In the genomic region with DNA sequence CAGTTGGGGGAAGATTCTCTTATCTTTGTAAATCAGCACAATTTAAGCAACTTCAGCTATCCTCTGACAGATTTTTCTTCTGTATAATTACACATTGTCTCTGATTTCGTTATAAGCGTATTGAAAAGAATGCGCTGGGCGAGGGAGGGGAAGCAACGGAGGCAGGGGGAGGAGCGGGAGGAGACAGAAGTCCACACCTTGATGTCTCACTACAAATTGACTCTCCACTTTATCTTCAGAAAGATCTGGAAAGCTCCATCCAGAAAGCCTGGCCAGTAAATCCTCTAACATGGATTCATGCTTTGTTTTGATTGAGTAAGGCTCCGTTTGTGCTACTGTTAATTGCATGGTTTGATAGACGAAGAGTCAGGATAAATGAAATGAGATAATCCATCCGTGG, we compare ENCODE assay signal across 20 cellular contexts.
DNase-seq lines count a peak whose midpoint lies in the region; ATAC-seq, FAIRE-seq and TF ChIP-seq lines count a peak whose summit lies in the region.
"Had no signal": no experiment of that assay in that cellular context is flagged by ENCODE, and none has a peak within 500 bp of the region (broad histone marks: within the 10 kb centered on the region; RNA-seq: fewer than 3 reads in every experiment).

No MANE protein-coding gene starts in this region.

- peak overlapping the region; percentile 12 for H3K4me2 ChIP-seq in GM23338
- peak overlapping the region; percentile 10 to 43; a peak in 3 of 4 replicates for H3K4me2 ChIP-seq in H1 (ENCODE audit: insufficient read depth in 1 of 2, low read depth in 2 of 2, low read length in 2 of 2)
- H3K4me2 ChIP-seq: A549; BLaER1 treated with 17β-estradiol and CSF1 and Interleukin-3, amounts not matched to agents 10 nM and 100 nM; PC-9 had no signal

- no peak overlapping the region for H4K91ac ChIP-seq in H1 (replicated peaks; ENCODE audit: insufficient read length, low read length)

- ATAC-seq in GM23338 (no peak), GM18858 (IDR thresholded peaks at IDR 0.05; ENCODE audit: unreplicated experiment) (no peak)
- no peak for ATAC-seq in activated T-cell treated with anti-CD3 and anti-CD28 coated beads, Interleukin-2, amount 50 U/mL, for 72 hours (replicated peaks in 1 of 2)
- ATAC-seq: A549, K562 had no signal

- peaks cover 47% of the 10 kb centered on the region for H3K36me3 Mint-ChIP-seq in GM23338 (ENCODE audit: low read depth)
- peaks cover 8% of the 10 kb centered on the region for H3K36me3 Mint-ChIP-seq in mesothelial cell of epicardium
- peaks cover 6 to 7% of the 10 kb centered on the region in 2 donors for H3K36me3 Mint-ChIP-seq in activated T-cell treated with anti-CD3 and anti-CD28 coated beads, Interleukin-2, amount 50 U/mL, for 72 hours (ENCODE audit: insufficient read depth in 2 of 2)
- no peaks in the 10 kb centered on the region for H3K36me3 Mint-ChIP-seq in Calu3 (ENCODE audit: insufficient read depth, unreplicated experiment)

- H3K4me1 Mint-ChIP-seq in GM23338 (peaks cover 17% of the 10 kb centered on the region), mesothelial cell of epicardium (peaks cover 15% of the 10 kb centered on the region), Calu3 (ENCODE audit: low read depth, unreplicated experiment) (no peaks in the 10 kb centered on the region)
- no peaks in the 10 kb centered on the region for H3K4me1 Mint-ChIP-seq in activated T-cell treated with anti-CD3 and anti-CD28 coated beads, Interleukin-2, amount 50 U/mL, for 72 hours (ENCODE audit: low read depth)

- H3K27me3 ChIP-seq in GM23338 (ENCODE audit: insufficient read depth) (peaks cover 16% of the 10 kb centered on the region; the same call in 1 of the 2 replicates), H1 (replicated peaks in 1 of 4; ENCODE audit: control insufficient read depth in 3 of 4, extremely low read depth in 1 of 4, insufficient read depth in 3 of 4, low read length in 3 of 4) (peaks cover 0 to 2% (median 0%) of the 10 kb centered on the region in 4 experiments; a peak in 2 of 7 replicates)
- H3K27me3 ChIP-seq: BLaER1 treated with 17β-estradiol and CSF1 and Interleukin-3, amounts not matched to agents 10 nM and 100 nM had no signal

- no peaks in the 10 kb centered on the region for H3F3A ChIP-seq in GM23338 (replicated peaks; ENCODE audit: low read depth)

- H3K27me3 Mint-ChIP-seq in GM23338 (ENCODE audit: insufficient read depth, low read depth, poor library complexity) (peaks cover 19% of the 10 kb centered on the region), mesothelial cell of epicardium (ENCODE audit: low read depth) (no peaks in the 10 kb centered on the region), Calu3 (ENCODE audit: unreplicated experiment) (peaks cover 26% of the 10 kb centered on the region)
- H3K27me3 Mint-ChIP-seq in activated T-cell treated with anti-CD3 and anti-CD28 coated beads, Interleukin-2, amount 50 U/mL, for 72 hours (ENCODE audit: low read depth) = no peaks in the 10 kb centered on the region

- no peak overlapping the region for H3K23ac ChIP-seq in H1 (ENCODE audit: insufficient read length)

- H4K5ac ChIP-seq in H1 (ENCODE audit: insufficient read length, low read depth, low read length) = no peak overlapping the region

- TF ChIP-seq RAD21 in H1 (IDR thresholded peaks at IDR 0.05 in 1 of 2, conservative IDR thresholded peaks at IDR 0.05 in 1 of 2; ENCODE audit: low read depth in 2 of 2, low read length in 2 of 2) = no peak

- DNase-seq in GM23338 (ENCODE audit: low spot score) = no peak
- DNase-seq in NCI-H69 (lab: John Stamatoyannopoulos, UW) = peak; percentile 94
- no peak for DNase-seq in H1 (ENCODE audit: low read depth in 1 of 2, low spot score in 2 of 2)
- no peak for DNase-seq in mesothelial cell of epicardium (ENCODE audit: low spot score in 2 of 2, unreplicated experiment in 2 of 2)
- DNase-seq in activated T-cell treated with anti-CD3 and anti-CD28 coated beads, Interleukin-2, amount 50 U/mL, for 72 hours = no peak
- no peak for DNase-seq in Calu3
- no peak for DNase-seq in CD1c-positive myeloid dendritic cell (ENCODE audit: extremely low spot score)
- DNase-seq: GF-D8, MV-4-11, NCI-H2171, NCI-H446 treated with DMSO at 0.1 percent for 48 hours, PC-9 had no signal

- no peak overlapping the region for H3K14ac ChIP-seq in H1 (ENCODE audit: insufficient read length)

- no peak overlapping the region for H2AK5ac ChIP-seq in H1 (ENCODE audit: low read depth, low read length)

- WGBS in H1 (ENCODE audit: extremely low coverage in 1 of 2, insufficient coverage in 1 of 2, insufficient read length in 1 of 2, insufficient replicate concordance in 2 of 2, low coverage in 1 of 2, low lambda C conversion rate in 2 of 2, missing lambda C conversion rate in 1 of 2), 2 experiments = 58% methylated on average over 9 of the region's 9 CpGs; no CpG with 5 or more reads in 1 of the 2 experiments

- no peaks in the 10 kb centered on the region for H3K79me1 ChIP-seq in H1 (ENCODE audit: low read depth, low read length)

- peak overlapping the region; percentile 50; the same call in 1 of the 2 replicates for H3K27ac ChIP-seq in GM23338 (ENCODE audit: low read depth)
- H3K27ac ChIP-seq in H1 (ENCODE audit: low read depth, low read length) = no peak overlapping the region
- H3K27ac ChIP-seq: A549; BLaER1 treated with 17β-estradiol and CSF1 and Interleukin-3, amounts not matched to agents 10 nM and 100 nM; HL-60; PC-9 had no signal

- H3K9me3 ChIP-seq in H1 (ENCODE audit: insufficient read depth in 2 of 2, low read depth in 1 of 2, low read length in 1 of 2) = peaks cover 31 to 33% of the 10 kb centered on the region in 2 experiments

- intact Hi-C loops in Calu3 (cut with micrococcal nuclease; ENCODE audit: unreplicated experiment) = no loop called here

- H4K20me1 ChIP-seq in GM23338 (replicated peaks; ENCODE audit: insufficient read depth) = no peaks in the 10 kb centered on the region
- no peaks in the 10 kb centered on the region for H4K20me1 ChIP-seq in H1 (replicated peaks in 1 of 2; ENCODE audit: control insufficient read depth in 1 of 2, insufficient read depth in 2 of 2, low read length in 2 of 2)
- H4K20me1 ChIP-seq: BLaER1 treated with 17β-estradiol and CSF1 and Interleukin-3, amounts not matched to agents 10 nM and 100 nM had no signal

- no peak for TF ChIP-seq POLR2A in H1 (IDR thresholded peaks at IDR 0.05; ENCODE audit: control extremely low read depth in 1 of 2, low read depth in 2 of 2, low read length in 2 of 2)

- no peak for TF ChIP-seq EP300 in H1 (IDR thresholded peaks at IDR 0.05; ENCODE audit: borderline replicate concordance in 1 of 2, low read depth in 2 of 2, low read length in 2 of 2)

- no peak overlapping the region for H2BK5ac ChIP-seq in H1 (ENCODE audit: low read depth, low read length)

- no peak overlapping the region for H3K4ac ChIP-seq in H1 (replicated peaks; ENCODE audit: insufficient read length, low read depth, low read length)

- CTCF ChIA-PET in H1 (lab: Charles Lee; ENCODE audit: partially characterized antibody) = interaction anchor here (0.7 to 1.1 kb wide), 2 partner anchors 12 to 128 kb away, joined by 3 to 4 read pairs; no protein-coding TSS in a partner anchor
- CTCF ChIA-PET in Calu3 (lab: Charles Lee) = interaction anchor here (0.6 to 1.1 kb wide), 2 partner anchors 15 to 412 kb away, joined by 3 read pairs; no protein-coding TSS in a partner anchor

- POLR2A ChIA-PET in H1 (lab: Charles Lee; ENCODE audit: partially characterized antibody) = no interaction called here

- no peak overlapping the region for H3K18ac ChIP-seq in H1 (ENCODE audit: extremely low read depth, low read length)

- H3K79me2 ChIP-seq in GM23338 (replicated peaks; ENCODE audit: insufficient read depth) (no peaks in the 10 kb centered on the region), H1 (ENCODE audit: control insufficient read depth in 1 of 2, insufficient read depth in 2 of 2, low read length in 2 of 2) (no peaks in the 10 kb centered on the region)

- no peak for FAIRE-seq in H1 (lab: Jason Lieb, UNC)
- FAIRE-seq: A549, GM12891, H54, HTR-8/SVneo, K562 had no signal

- no peak overlapping the region for H3K9ac ChIP-seq in H1 (replicated peaks in 1 of 4; ENCODE audit: extremely low read depth in 1 of 4, low read depth in 3 of 4, low read length in 3 of 4)
- H3K9ac ChIP-seq: BLaER1 treated with 17β-estradiol and CSF1 and Interleukin-3, amounts not matched to agents 10 nM and 100 nM had no signal

- no peak overlapping the region; the same call in 1 of the 2 replicates for H3K4me3 ChIP-seq in GM23338
- H3K4me3 ChIP-seq in H1 (ENCODE audit: extremely low read depth in 1 of 4, insufficient read depth in 2 of 4, low read depth in 3 of 4, low read length in 4 of 4) = peak overlapping the region in 1 of 4 experiments; percentile 27; a peak in 1 of 8 replicates
- H3K4me3 ChIP-seq: A549; BLaER1 treated with 17β-estradiol and CSF1 and Interleukin-3, amounts not matched to agents 10 nM and 100 nM; K562; PC-9 had no signal

- H2BK15ac ChIP-seq in H1 (ENCODE audit: low read length) = no peak overlapping the region

- H2AFZ ChIP-seq in GM23338 = no peak overlapping the region
- H2AFZ ChIP-seq in H1 (ENCODE audit: low read length) = no peak overlapping the region
- H2AFZ ChIP-seq: PC-9 had no signal

- no peaks in the 10 kb centered on the region for H3K23me2 ChIP-seq in H1 (ENCODE audit: low read depth, low read length)

- no peak overlapping the region for H2BK20ac ChIP-seq in H1 (ENCODE audit: low read length)

- H4K8ac ChIP-seq in H1 (ENCODE audit: extremely low read depth, insufficient read depth, low read length) = no peak overlapping the region

- H3K9me3 Mint-ChIP-seq in GM23338 (peaks cover 52% of the 10 kb centered on the region), mesothelial cell of epicardium (peaks cover 34% of the 10 kb centered on the region), Calu3 (ENCODE audit: low read depth, unreplicated experiment) (peaks cover 6% of the 10 kb centered on the region)
- H3K9me3 Mint-ChIP-seq in activated T-cell treated with anti-CD3 and anti-CD28 coated beads, Interleukin-2, amount 50 U/mL, for 72 hours = peaks cover 7 to 9% of the 10 kb centered on the region in 2 donors

- 0 out of 2 replicates have a peak, but pooled peaks cover 5% of the 10 kb centered on the region for H3K9me2 ChIP-seq in GM23338 (ENCODE audit: insufficient read depth)

- TF ChIP-seq CTCF in GM23338 (conservative IDR thresholded peaks at IDR 0.05; ENCODE audit: low read depth in 2 of 2) (no peak), H1 (IDR thresholded peaks at IDR 0.05; ENCODE audit: control extremely low read depth in 1 of 3, insufficient read depth in 1 of 3, low read depth in 1 of 3, low read length in 3 of 3) (no peak), mesothelial cell of epicardium (IDR thresholded peaks at IDR 0.05; ENCODE audit: unreplicated experiment) (no peak), Calu3 (IDR thresholded peaks at IDR 0.05; ENCODE audit: unreplicated experiment) (no peak)

- H3K36me3 ChIP-seq in GM23338 (ENCODE audit: insufficient read depth) = peaks cover 12% of the 10 kb centered on the region; the same call in 1 of the 2 replicates
- peaks cover 0 to 6% (median 0%) of the 10 kb centered on the region in 4 experiments; a peak in 2 of 8 replicates for H3K36me3 ChIP-seq in H1 (ENCODE audit: control insufficient read depth in 2 of 4, insufficient read depth in 4 of 4, low read length in 3 of 4)

- H3K27ac Mint-ChIP-seq in GM23338 (no peak overlapping the region), mesothelial cell of epicardium (no peak overlapping the region), Calu3 (ENCODE audit: unreplicated experiment) (no peak overlapping the region)
- H3K27ac Mint-ChIP-seq in activated T-cell treated with anti-CD3 and anti-CD28 coated beads, Interleukin-2, amount 50 U/mL, for 72 hours = no peak overlapping the region

- H3K4me1 ChIP-seq in GM23338 (ENCODE audit: insufficient read depth) (peaks cover 29% of the 10 kb centered on the region), H1 (replicated peaks in 1 of 4; ENCODE audit: control insufficient read depth in 3 of 4, insufficient read depth in 4 of 4, low read length in 3 of 4) (peaks cover 2 to 22% (median 8%) of the 10 kb centered on the region in 4 experiments; a peak in 6 of 7 replicates)
- H3K4me1 ChIP-seq: A549; BLaER1 treated with 17β-estradiol and CSF1 and Interleukin-3, amounts not matched to agents 10 nM and 100 nM had no signal

- no TSS peak for BruUV-seq in Calu3 (replicated peaks; lab: Mats Ljungman, UMichigan)

- no peak overlapping the region for H2BK120ac ChIP-seq in H1 (replicated peaks; ENCODE audit: low read depth, low read length)

- H3K56ac ChIP-seq in H1 (replicated peaks; ENCODE audit: insufficient read length, low read depth, low read length) = no peak overlapping the region

- H3K4me3 Mint-ChIP-seq in GM23338 (0 out of 3 replicates have a peak overlapping the region, but pooled peaks have one; percentile 2), mesothelial cell of epicardium (peak overlapping the region; percentile 0), Calu3 (ENCODE audit: low read depth, unreplicated experiment) (no peak overlapping the region)
- H3K4me3 Mint-ChIP-seq in activated T-cell treated with anti-CD3 and anti-CD28 coated beads, Interleukin-2, amount 50 U/mL, for 72 hours = no peak overlapping the region

- H2BK12ac ChIP-seq in H1 (ENCODE audit: low read depth, low read length) = 0 out of 2 replicates have a peak overlapping the region, but pooled peaks have one; percentile 21

Comparison
In these comparisons a context has a peak if more than half of its experiments do, and no peak if none do; other contexts are left out.
1. H3K4me3 Mint-ChIP-seq: peak in GM23338 (single experiment) and mesothelial cell of epicardium (single experiment); none in activated T-cell treated with anti-CD3 and anti-CD28 coated beads, Interleukin-2, amount 50 U/mL, for 72 hours (0 of 2) and Calu3 (single experiment).